12 cellular contexts compared by ENCODE assay signal in the genomic region with DNA sequence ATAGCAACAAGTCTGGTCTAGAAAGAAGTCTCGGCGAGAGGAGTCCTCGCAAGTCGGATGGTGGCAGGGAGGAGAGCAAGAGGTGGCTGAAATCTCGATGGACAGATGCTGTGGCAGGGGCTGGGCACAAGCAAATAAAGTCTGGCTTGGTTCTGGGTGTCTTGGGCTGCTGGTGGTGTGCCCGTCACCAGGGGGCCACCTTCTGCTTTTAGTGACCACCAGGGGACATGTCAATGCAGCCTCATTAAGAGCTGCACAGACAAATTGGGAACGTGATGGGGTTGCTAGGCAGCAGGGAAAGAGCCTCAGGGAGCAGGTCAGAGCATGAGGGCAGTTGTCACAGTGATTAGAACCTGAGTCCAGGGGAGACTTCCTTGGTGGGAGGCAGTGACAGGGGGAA. TPM values are rescaled to one million over a fixed set of nuclear protein-coding genes. Genes with fewer than 3 reads are reported as not detected.
DNase-seq lines count a peak whose midpoint lies in the region; ATAC-seq and TF ChIP-seq lines count a peak whose summit lies in the region.
"Had no signal": no experiment of that assay in that cellular context is flagged by ENCODE, and none has a peak within 500 bp of the region (broad histone marks: within the 10 kb centered on the region; RNA-seq: fewer than 3 reads in every experiment).

No MANE protein-coding gene starts in this region.

- WGBS in H9 (ENCODE audit: extremely low coverage, insufficient read length, low lambda C conversion rate) = no CpG with 5 or more reads among the region's 7 CpGs
- WGBS in SK-N-SH (ENCODE audit: low lambda C conversion rate) = 37% methylated on average over 6 of the region's 7 CpGs
- WGBS in heart right ventricle, 2 donors = 68 to 76% methylated on average over 7 of the region's 7 CpGs

- BruUV-seq in Calu3 (replicated peaks; lab: Mats Ljungman, UMichigan) = no TSS peak

- H2AFZ ChIP-seq in H9 (ENCODE audit: low read length) (no peak overlapping the region), SK-N-SH (ENCODE audit: low read depth) (no peak overlapping the region)

- H3K79me1 ChIP-seq in H9 (ENCODE audit: insufficient read depth, low read depth, low read length, poor library complexity, severe bottlenecking) = no peaks in the 10 kb centered on the region

- no peak overlapping the region for H3K18ac ChIP-seq in H9 (ENCODE audit: insufficient read length, low read depth, low read length)

- H3K4me2 ChIP-seq in H9 (ENCODE audit: insufficient read depth, insufficient read length, low read length) = no peak overlapping the region
- no peak overlapping the region for H3K4me2 ChIP-seq in SK-N-SH

- CTCF ChIA-PET in Calu3 (lab: Charles Lee) (interaction anchor here (0.5 to 0.6 kb wide), 3 partner anchors 44 to 343 kb away, joined by 3 to 4 read pairs (median 3); no protein-coding TSS in a partner anchor), SK-N-SH (lab: Yijun Ruan, JAX) (interaction anchor here (0.9 to 12.9 kb wide), 6 partner anchors 38 to 254 kb away, joined by 3 to 764 read pairs (median 6); no protein-coding TSS in a partner anchor)

- H3K36me3 ChIP-seq in SK-N-SH (replicated peaks in 1 of 2; ENCODE audit: control insufficient read depth in 1 of 2, insufficient read depth in 2 of 2, low read length in 1 of 2) = no peaks in the 10 kb centered on the region
- H3K36me3 ChIP-seq in heart right ventricle = no peaks in the 10 kb centered on the region

- H3K4me3 Mint-ChIP-seq in Calu3 (ENCODE audit: low read depth, unreplicated experiment) = no peak overlapping the region
- no peak overlapping the region for H3K4me3 Mint-ChIP-seq in H9
- H3K4me3 Mint-ChIP-seq: memory B cell; stimulated activated naive CD8-positive, alpha-beta T cell treated with anti-CD3 and anti-CD28 coated beads, Interleukin-15, amount 100 ng/mL, for 72 hours had no signal

- peaks cover 3% of the 10 kb centered on the region for H3F3A ChIP-seq in SK-N-SH (replicated peaks; ENCODE audit: insufficient read depth)

- H3K4me3 ChIP-seq in SK-N-SH (ENCODE audit: low read depth in 2 of 2, low read length in 1 of 2) = no peak overlapping the region
- no peak overlapping the region for H3K4me3 ChIP-seq in heart right ventricle

- no peak overlapping the region for H4K5ac ChIP-seq in H9 (ENCODE audit: insufficient read length, low read depth, low read length)

- H3K9me3 ChIP-seq in H9 (ENCODE audit: control insufficient read depth, low read depth, low read length) = no peaks in the 10 kb centered on the region
- no peaks in the 10 kb centered on the region for H3K9me3 ChIP-seq in SK-N-SH
- H3K9me3 ChIP-seq in heart right ventricle = no peaks in the 10 kb centered on the region

- H3T11ph ChIP-seq in H9 (ENCODE audit: low read length) = no peak overlapping the region

- peak; percentile 24 for TF ChIP-seq CTCF in Calu3 (IDR thresholded peaks at IDR 0.05; ENCODE audit: unreplicated experiment)
- peak; percentile 56 for TF ChIP-seq CTCF in H9 (conservative IDR thresholded peaks at IDR 0.05)
- peak; percentile 33; the same call in 1 of the 2 replicates for TF ChIP-seq CTCF in SK-N-SH (IDR thresholded peaks at IDR 0.05)
- peak in 4 of 9 donors; percentile 8 to 27 (median 10) for TF ChIP-seq CTCF in heart right ventricle (IDR thresholded peaks at IDR 0.05)

- POLR2A ChIA-PET in SK-N-SH (lab: Yijun Ruan, JAX) = no interaction called here

- H4K8ac ChIP-seq in H9 (replicated peaks; ENCODE audit: insufficient read length, low read depth, low read length) = no peak overlapping the region

- no peak for ATAC-seq in heart right ventricle
- no peak for ATAC-seq in GM18511 (IDR thresholded peaks at IDR 0.05; ENCODE audit: unreplicated experiment)
- ATAC-seq in HG03159 (IDR thresholded peaks at IDR 0.05; ENCODE audit: unreplicated experiment) = no peak
- ATAC-seq: stimulated activated naive CD8-positive, alpha-beta T cell treated with anti-CD3 and anti-CD28 coated beads, Interleukin-15, amount 100 ng/mL, for 72 hours had no signal

- no peaks in the 10 kb centered on the region for H3K9me2 ChIP-seq in SK-N-SH

- no peak overlapping the region for H3K4ac ChIP-seq in H9 (ENCODE audit: low read depth, low read length)

- TF ChIP-seq RAD21 in SK-N-SH (IDR thresholded peaks at IDR 0.05; ENCODE audit: low read length) = peak; percentile 49

- H3K23ac ChIP-seq in H9 (ENCODE audit: insufficient read length, low read depth, low read length) = no peak overlapping the region

- H3K14ac ChIP-seq in H9 (ENCODE audit: insufficient read depth, low read length) = no peak overlapping the region

- H3K27me3 ChIP-seq in H9 (ENCODE audit: insufficient read depth, low read length) (no peaks in the 10 kb centered on the region), SK-N-SH (ENCODE audit: insufficient read depth) (peaks cover 10% of the 10 kb centered on the region; the same call in 1 of the 2 replicates), heart right ventricle (no peaks in the 10 kb centered on the region)

- no peak overlapping the region for H2AK5ac ChIP-seq in H9 (ENCODE audit: insufficient read length, low read length)

- H2BK5ac ChIP-seq in H9 (ENCODE audit: insufficient read length, low read length) = no peak overlapping the region

- no peaks in the 10 kb centered on the region for H3K36me3 Mint-ChIP-seq in Calu3 (ENCODE audit: insufficient read depth, unreplicated experiment)
- H3K36me3 Mint-ChIP-seq in H9 (ENCODE audit: insufficient read depth in 1 of 3, low read depth in 3 of 3) = peaks cover 0 to 2% (median 0%) of the 10 kb centered on the region in 3 experiments; a peak in 3 of 7 replicates
- H3K36me3 Mint-ChIP-seq: memory B cell had no signal

- H3K4me1 Mint-ChIP-seq in Calu3 (ENCODE audit: low read depth, unreplicated experiment) (no peaks in the 10 kb centered on the region), H9 (peaks cover 16 to 17% of the 10 kb centered on the region in 2 experiments)

- H3K56ac ChIP-seq in H9 (ENCODE audit: insufficient read length, low read depth, low read length) = no peak overlapping the region

- H4K91ac ChIP-seq in H9 (ENCODE audit: insufficient read length, low read depth, low read length) = no peak overlapping the region

- H3K27ac ChIP-seq in H9 (ENCODE audit: insufficient read length, low read depth, low read length) (no peak overlapping the region), SK-N-SH (ENCODE audit: low read depth in 2 of 2, low read length in 1 of 2) (no peak overlapping the region), heart right ventricle (no peak overlapping the region)

- no peaks in the 10 kb centered on the region for H3K79me2 ChIP-seq in H9 (ENCODE audit: insufficient read depth, low read length)
- no peaks in the 10 kb centered on the region for H3K79me2 ChIP-seq in SK-N-SH (ENCODE audit: insufficient read depth)

- H3K9me3 Mint-ChIP-seq in Calu3 (ENCODE audit: low read depth, unreplicated experiment) = no peaks in the 10 kb centered on the region
- peaks cover 2 to 10% of the 10 kb centered on the region in 2 experiments for H3K9me3 Mint-ChIP-seq in H9
- H3K9me3 Mint-ChIP-seq: memory B cell; stimulated activated naive CD8-positive, alpha-beta T cell treated with anti-CD3 and anti-CD28 coated beads, Interleukin-15, amount 100 ng/mL, for 72 hours had no signal

- intact Hi-C loops in Calu3 (cut with micrococcal nuclease; ENCODE audit: unreplicated experiment) (loop anchor here (5.0 kb wide), 1 partner anchor 447 kb away; no protein-coding TSS in a partner anchor), heart right ventricle (cut with DNase I) (loop anchor here in 6 of 10 donors (5.0 to 10.0 kb wide), 4 partner anchors 155 to 447 kb away; no protein-coding TSS in a partner anchor)

- H3K27ac Mint-ChIP-seq in Calu3 (ENCODE audit: unreplicated experiment) = no peak overlapping the region
- peak overlapping the region in 1 of 3 experiments; percentile 60; a peak in 1 of 7 replicates for H3K27ac Mint-ChIP-seq in H9
- H3K27ac Mint-ChIP-seq: memory B cell; stimulated activated naive CD8-positive, alpha-beta T cell treated with anti-CD3 and anti-CD28 coated beads, Interleukin-15, amount 100 ng/mL, for 72 hours had no signal

- H3K4me1 ChIP-seq in H9 (ENCODE audit: insufficient read depth, low read length) = no peaks in the 10 kb centered on the region
- H3K4me1 ChIP-seq in SK-N-SH (ENCODE audit: control insufficient read depth in 1 of 2, insufficient read depth in 2 of 2, low read depth in 1 of 2, low read length in 1 of 2) = no peaks in the 10 kb centered on the region; a peak in 1 of 4 replicates
- peaks cover 5 to 31% (median 26%) of the 10 kb centered on the region in 9 donors for H3K4me1 ChIP-seq in heart right ventricle

- DNase-seq in Calu3 (peak; percentile 46), H9 (peak; percentile 66), SK-N-SH (peak; percentile 77), left kidney (ENCODE audit: low read depth, low spot score) (peak; percentile 42), heart right ventricle (no peak)
- DNase-seq: activated CD4-positive, alpha-beta T cell treated with anti-CD3 and anti-CD28 coated beads for 4 hours had no signal

- H3K27me3 Mint-ChIP-seq in Calu3 (ENCODE audit: unreplicated experiment) (peaks cover 54% of the 10 kb centered on the region), H9 (ENCODE audit: low read depth) (peaks cover 3% of the 10 kb centered on the region; the same call in 1 of the 2 replicates)
- H3K27me3 Mint-ChIP-seq: stimulated activated naive CD8-positive, alpha-beta T cell treated with anti-CD3 and anti-CD28 coated beads, Interleukin-15, amount 100 ng/mL, for 72 hours had no signal

- H2BK15ac ChIP-seq in H9 (ENCODE audit: low read depth, low read length) = no peak overlapping the region

- H2BK12ac ChIP-seq in H9 (ENCODE audit: insufficient read length, low read depth, low read length) = no peak overlapping the region

- no peak overlapping the region for H2BK120ac ChIP-seq in H9 (ENCODE audit: low read depth, low read length, poor library complexity, severe bottlenecking)

- H3K9ac ChIP-seq in H9 (ENCODE audit: extremely low read depth, insufficient read length, low read length) = no peak overlapping the region
- H3K9ac ChIP-seq in SK-N-SH = no peak overlapping the region

- H4K20me1 ChIP-seq in H9 (ENCODE audit: control insufficient read depth, insufficient read depth, insufficient read length) (no peaks in the 10 kb centered on the region), SK-N-SH (ENCODE audit: insufficient read depth) (no peaks in the 10 kb centered on the region)

- TF ChIP-seq EP300 in SK-N-SH (IDR thresholded peaks at IDR 0.05; ENCODE audit: borderline replicate concordance in 1 of 2, low read depth in 1 of 2, low read length in 1 of 2) = no peak

- no peaks in the 10 kb centered on the region for H3K23me2 ChIP-seq in H9 (ENCODE audit: insufficient read length, low read depth, low read length, poor library complexity, severe bottlenecking)

- no peak overlapping the region for H2BK20ac ChIP-seq in H9 (ENCODE audit: low read depth, low read length, poor library complexity, severe bottlenecking)

RNA-seq across cellular contexts. Expression of a gene that starts 43.9 kb away (rescaled TPM):
- total RNA-seq in Calu3 (2022) (not detected in 2 replicates), H9 (2021) (not detected in 2 replicates), heart right ventricle (not detected)
- polyA plus RNA-seq in SK-N-SH (2012; rRNA removed) (not detected in 2 replicates), heart right ventricle (not detected)
- not detected in 2 replicates for polyA plus RNA-seq in SK-N-SH (2012; cell fraction: cytosol; rRNA removed)
- not detected in 2 replicates for polyA plus RNA-seq in SK-N-SH (2012; cell fraction: nucleus; rRNA removed)
- total RNA-seq: fibroblast of lung had no signal
- polyA plus RNA-seq: adipose tissue, fibroblast of lung had no signal

RNA-seq across cellular contexts. Expression of a gene that starts 57.5 kb away (rescaled TPM):
- total RNA-seq in Calu3 (2022) (19.8 and 26.3 TPM in 2 replicates), H9 (2021) (21.5 TPM in 2 replicates), heart right ventricle (10 to 100 TPM in 8 of 10 donors, 1 to 10 TPM in 2; 9.2 to 17.1 (median 12.9) TPM)
- polyA plus RNA-seq in SK-N-SH (2012; rRNA removed) (14.1 and 20.7 TPM in 2 replicates), heart right ventricle (1 to 10 TPM; 5.5 to 9.9 TPM)
- 7.5 and 9.8 TPM in 2 replicates for polyA plus RNA-seq in SK-N-SH (2012; cell fraction: cytosol; rRNA removed)
- polyA plus RNA-seq in SK-N-SH (2012; cell fraction: nucleus; rRNA removed) = 48.0 and 56.1 TPM in 2 replicates

Comparison
In these comparisons a context has a peak if more than half of its experiments do, and no peak if none do; other contexts are left out.
1. DNase-seq: peak in Calu3 (single experiment), H9 (single experiment), SK-N-SH (single experiment) and left kidney (single experiment); none in heart right ventricle (0 of 2).